In the genomic region with DNA sequence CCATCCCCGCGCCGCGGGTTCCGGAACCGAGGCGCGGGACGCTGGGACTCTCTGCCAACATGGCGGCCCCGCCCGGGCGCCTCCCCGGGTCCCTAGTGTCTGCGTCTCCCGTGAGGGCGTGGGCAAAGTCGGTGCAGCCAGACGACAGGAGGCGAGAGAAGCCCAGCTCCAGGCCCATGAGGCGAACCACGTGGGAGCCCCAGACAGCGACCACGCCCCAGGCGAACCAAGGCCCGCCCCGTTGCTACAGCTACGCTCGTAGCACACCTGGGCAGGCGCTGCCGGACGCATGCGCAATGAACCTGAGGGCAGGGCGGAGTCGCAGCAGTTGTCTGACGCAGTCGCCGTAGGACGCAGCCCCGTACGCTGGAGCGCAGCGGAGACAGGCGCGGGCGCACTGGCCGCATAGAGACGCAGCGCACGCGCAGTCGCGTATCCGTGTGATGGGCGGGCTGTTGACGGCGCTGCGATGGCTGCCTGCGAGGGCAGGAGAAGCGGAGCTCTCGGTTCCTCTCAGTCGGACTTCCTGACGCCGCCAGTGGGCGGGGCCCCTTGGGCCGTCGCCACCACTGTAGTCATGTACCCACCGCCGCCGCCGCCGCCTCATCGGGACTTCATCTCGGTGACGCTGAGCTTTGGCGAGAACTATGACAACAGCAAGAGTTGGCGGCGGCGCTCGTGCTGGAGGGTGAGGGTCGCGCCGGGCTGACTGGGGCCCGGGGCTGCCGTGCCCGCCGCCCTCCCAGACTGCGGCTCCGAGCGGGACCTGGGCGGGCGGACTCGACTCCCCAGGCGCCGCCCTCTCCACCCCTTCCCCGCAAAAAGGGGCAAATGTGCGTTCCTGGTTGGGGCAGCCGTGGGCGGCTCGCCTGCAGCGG, we compare ENCODE assay signal across 8 cellular contexts. TPM values are rescaled to one million over a fixed set of nuclear protein-coding genes. Genes with fewer than 3 reads are reported as not detected.
DNase-seq lines count a peak whose midpoint lies in the region; ATAC-seq and TF ChIP-seq lines count a peak whose summit lies in the region.

A gene (plus strand): TSS at position 455 of the 878 bp plus-strand sequence. CDS start 15 bp downstream, at position 470.

- peak within 1 kb of the TSS; percentile 81 for H2AFZ ChIP-seq in smooth muscle cell (ENCODE audit: low read depth)

- peak; percentile 88 for ATAC-seq in GM18909 (IDR thresholded peaks at IDR 0.05; ENCODE audit: poor library complexity, unreplicated experiment)
- ATAC-seq in HG03175 (IDR thresholded peaks at IDR 0.05; ENCODE audit: unreplicated experiment), result peak; percentile 89
- peak; percentile 95 for ATAC-seq in WTC11

- peaks cover 29% of the 10 kb centered on the region for H3F3A ChIP-seq in smooth muscle cell (ENCODE audit: low read depth)

- H3K4me3 Mint-ChIP-seq in WTC11, result peak within 1 kb of the TSS; percentile 85

- no peaks in the 10 kb centered on the region for H3K36me3 ChIP-seq in smooth muscle cell (ENCODE audit: low read depth)

- H3K27ac ChIP-seq in AG04450 (ENCODE audit: low read depth, low read length) (peak within 1 kb of the TSS; percentile 75), smooth muscle cell (ENCODE audit: low read depth) (peak within 1 kb of the TSS; percentile 79)

- H3K36me3 Mint-ChIP-seq in WTC11, result peaks cover 8% of the 10 kb centered on the region

- H3K4me1 ChIP-seq in smooth muscle cell (ENCODE audit: low read depth), result peaks cover 20% of the 10 kb centered on the region

- no peaks in the 10 kb centered on the region for H3K9me3 ChIP-seq in AG04450 (ENCODE audit: control insufficient read depth, insufficient read depth, low read length)
- H3K9me3 ChIP-seq in smooth muscle cell (replicated peaks; ENCODE audit: low read depth), result no peaks in the 10 kb centered on the region

- H3K27ac Mint-ChIP-seq in WTC11, result peak within 1 kb of the TSS; percentile 91

- TF ChIP-seq CTCF in AG04450 (IDR thresholded peaks at IDR 0.05; ENCODE audit: low read depth, low read length), result no peak
- no peak for TF ChIP-seq CTCF in WTC11 (IDR thresholded peaks at IDR 0.05)
- TF ChIP-seq CTCF in cardiac fibroblast (IDR thresholded peaks at IDR 0.05; ENCODE audit: low read depth, low read length), result no peak
- TF ChIP-seq CTCF in smooth muscle cell (IDR thresholded peaks at IDR 0.05; ENCODE audit: borderline replicate concordance, insufficient read depth, poor library complexity, severe bottlenecking), result no peak

- H3K27me3 Mint-ChIP-seq in WTC11 (ENCODE audit: low read depth), result peaks cover 9% of the 10 kb centered on the region

- H3K9ac ChIP-seq in smooth muscle cell (ENCODE audit: low read depth), result peak within 1 kb of the TSS; percentile 86

- POLR2A ChIA-PET in AG04450 (lab: Yijun Ruan, JAX) (interaction anchor here (0.6 to 2.1 kb wide), 19 partner anchors 9 to 393 kb away, joined by 3 to 12 read pairs (median 4); a partner anchor contains a TSS), WTC11 (lab: Charles Lee) (interaction anchor here (0.6 to 2.2 kb wide), 12 partner anchors 9 to 156 kb away, joined by 3 to 21 read pairs (median 4); a partner anchor contains a TSS)

- no peaks in the 10 kb centered on the region for H3K9me3 Mint-ChIP-seq in WTC11

- H3K4me3 ChIP-seq in AG04450 (ENCODE audit: low read depth, low read length) (peak within 1 kb of the TSS; percentile 76), cardiac fibroblast (replicated peaks in 1 of 2; ENCODE audit: low read depth in 2 of 2, low read length in 2 of 2) (peak within 1 kb of the TSS; percentile 75 to 87), smooth muscle cell (peak within 1 kb of the TSS; percentile 75)

- DNase-seq in AG04450 (ENCODE audit: low read depth, low spot score), result peak; percentile 97
- peak; percentile 98 for DNase-seq in NCI-H226
- DNase-seq in WTC11 (ENCODE audit: low spot score), result peak; percentile 99
- DNase-seq in cardiac fibroblast (ENCODE audit: low read depth in 2 of 2), result peak; percentile 99
- peak; percentile 99 for DNase-seq in iPS-NIHi7 (ENCODE audit: extremely low spot score)
- DNase-seq in smooth muscle cell (lab: John Stamatoyannopoulos, UW; ENCODE audit: unreplicated experiment), result peak; percentile 91

- H3K4me1 Mint-ChIP-seq in WTC11, result peaks cover 16% of the 10 kb centered on the region

- H3K4me2 ChIP-seq in smooth muscle cell, result peak within 1 kb of the TSS; percentile 96

- CTCF ChIA-PET in AG04450 (lab: Charles Lee), result interaction anchor here (0.6 to 1.7 kb wide), 5 partner anchors 19 to 314 kb away, joined by 4 to 7 read pairs (median 5); no protein-coding TSS in a partner anchor
- CTCF ChIA-PET in WTC11 (lab: Charles Lee), result interaction anchor here (0.5 to 8.7 kb wide), 28 partner anchors 9 to 359 kb away, joined by 3 to 177 read pairs (median 5); a partner anchor contains a TSS

- WGBS in smooth muscle cell (ENCODE audit: low lambda C conversion rate), result 1% methylated on average over 94 of the region's 101 CpGs

- peaks cover 19% of the 10 kb centered on the region for H3K79me2 ChIP-seq in smooth muscle cell (ENCODE audit: low read depth)

- H4K20me1 ChIP-seq in smooth muscle cell (ENCODE audit: low read depth), result peaks cover 6% of the 10 kb centered on the region

- H3K27me3 ChIP-seq in AG04450 (ENCODE audit: control insufficient read depth, insufficient read depth, low read length), result no peaks in the 10 kb centered on the region
- no peaks in the 10 kb centered on the region for H3K27me3 ChIP-seq in smooth muscle cell (ENCODE audit: low read depth)

TF ChIP-seq in WTC11, 78 proteins besides CTCF, POLR2A, EP300 and RAD21 (continues in another document):
- TF ChIP-seq, protein P1, sequence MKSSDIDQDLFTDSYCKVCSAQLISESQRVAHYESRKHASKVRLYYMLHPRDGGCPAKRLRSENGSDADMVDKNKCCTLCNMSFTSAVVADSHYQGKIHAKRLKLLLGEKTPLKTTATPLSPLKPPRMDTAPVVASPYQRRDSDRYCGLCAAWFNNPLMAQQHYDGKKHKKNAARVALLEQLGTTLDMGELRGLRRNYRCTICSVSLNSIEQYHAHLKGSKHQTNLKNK (CRISPR knock-in tag; IDR thresholded peaks at IDR 0.05), result no peak
- TF ChIP-seq ELF4 (CRISPR knock-in tag; IDR thresholded peaks at IDR 0.05; ENCODE audit: low read depth), result no peak
- no peak for TF ChIP-seq ESRRA (CRISPR knock-in tag; IDR thresholded peaks at IDR 0.05; ENCODE audit: borderline replicate concordance)
- no peak for TF ChIP-seq CREB1 (CRISPR knock-in tag; IDR thresholded peaks at IDR 0.05)
- TF ChIP-seq, protein P2, sequence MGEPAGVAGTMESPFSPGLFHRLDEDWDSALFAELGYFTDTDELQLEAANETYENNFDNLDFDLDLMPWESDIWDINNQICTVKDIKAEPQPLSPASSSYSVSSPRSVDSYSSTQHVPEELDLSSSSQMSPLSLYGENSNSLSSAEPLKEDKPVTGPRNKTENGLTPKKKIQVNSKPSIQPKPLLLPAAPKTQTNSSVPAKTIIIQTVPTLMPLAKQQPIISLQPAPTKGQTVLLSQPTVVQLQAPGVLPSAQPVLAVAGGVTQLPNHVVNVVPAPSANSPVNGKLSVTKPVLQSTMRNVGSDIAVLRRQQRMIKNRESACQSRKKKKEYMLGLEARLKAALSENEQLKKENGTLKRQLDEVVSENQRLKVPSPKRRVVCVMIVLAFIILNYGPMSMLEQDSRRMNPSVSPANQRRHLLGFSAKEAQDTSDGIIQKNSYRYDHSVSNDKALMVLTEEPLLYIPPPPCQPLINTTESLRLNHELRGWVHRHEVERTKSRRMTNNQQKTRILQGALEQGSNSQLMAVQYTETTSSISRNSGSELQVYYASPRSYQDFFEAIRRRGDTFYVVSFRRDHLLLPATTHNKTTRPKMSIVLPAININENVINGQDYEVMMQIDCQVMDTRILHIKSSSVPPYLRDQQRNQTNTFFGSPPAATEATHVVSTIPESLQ (CRISPR knock-in tag; IDR thresholded peaks at IDR 0.05), result no peak
- no peak for TF ChIP-seq MXD4 (CRISPR knock-in tag; IDR thresholded peaks at IDR 0.05; ENCODE audit: borderline replicate concordance)
- TF ChIP-seq, protein P3, sequence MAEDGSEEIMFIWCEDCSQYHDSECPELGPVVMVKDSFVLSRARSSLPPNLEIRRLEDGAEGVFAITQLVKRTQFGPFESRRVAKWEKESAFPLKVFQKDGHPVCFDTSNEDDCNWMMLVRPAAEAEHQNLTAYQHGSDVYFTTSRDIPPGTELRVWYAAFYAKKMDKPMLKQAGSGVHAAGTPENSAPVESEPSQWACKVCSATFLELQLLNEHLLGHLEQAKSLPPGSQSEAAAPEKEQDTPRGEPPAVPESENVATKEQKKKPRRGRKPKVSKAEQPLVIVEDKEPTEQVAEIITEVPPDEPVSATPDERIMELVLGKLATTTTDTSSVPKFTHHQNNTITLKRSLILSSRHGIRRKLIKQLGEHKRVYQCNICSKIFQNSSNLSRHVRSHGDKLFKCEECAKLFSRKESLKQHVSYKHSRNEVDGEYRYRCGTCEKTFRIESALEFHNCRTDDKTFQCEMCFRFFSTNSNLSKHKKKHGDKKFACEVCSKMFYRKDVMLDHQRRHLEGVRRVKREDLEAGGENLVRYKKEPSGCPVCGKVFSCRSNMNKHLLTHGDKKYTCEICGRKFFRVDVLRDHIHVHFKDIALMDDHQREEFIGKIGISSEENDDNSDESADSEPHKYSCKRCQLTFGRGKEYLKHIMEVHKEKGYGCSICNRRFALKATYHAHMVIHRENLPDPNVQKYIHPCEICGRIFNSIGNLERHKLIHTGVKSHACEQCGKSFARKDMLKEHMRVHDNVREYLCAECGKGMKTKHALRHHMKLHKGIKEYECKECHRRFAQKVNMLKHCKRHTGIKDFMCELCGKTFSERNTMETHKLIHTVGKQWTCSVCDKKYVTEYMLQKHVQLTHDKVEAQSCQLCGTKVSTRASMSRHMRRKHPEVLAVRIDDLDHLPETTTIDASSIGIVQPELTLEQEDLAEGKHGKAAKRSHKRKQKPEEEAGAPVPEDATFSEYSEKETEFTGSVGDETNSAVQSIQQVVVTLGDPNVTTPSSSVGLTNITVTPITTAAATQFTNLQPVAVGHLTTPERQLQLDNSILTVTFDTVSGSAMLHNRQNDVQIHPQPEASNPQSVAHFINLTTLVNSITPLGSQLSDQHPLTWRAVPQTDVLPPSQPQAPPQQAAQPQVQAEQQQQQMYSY (CRISPR knock-in tag; IDR thresholded peaks at IDR 0.05), result no peak
- TF ChIP-seq GRHL2 (CRISPR knock-in tag; IDR thresholded peaks at IDR 0.05; ENCODE audit: insufficient replicate concordance, severe bottlenecking), result no peak
- no peak for TF ChIP-seq SMAD4 (CRISPR knock-in tag; IDR thresholded peaks at IDR 0.05)
- TF ChIP-seq SMAD3 (CRISPR knock-in tag; IDR thresholded peaks at IDR 0.05; ENCODE audit: borderline replicate concordance), result 0 out of 2 replicates have a peak, but pooled peaks have one; percentile 63

RNA-seq across cellular contexts. Expression of the gene that starts here (rescaled TPM):
- 40.8 and 50.2 TPM in 2 replicates for polyA plus RNA-seq in AG04450 (2011; rRNA removed)
- polyA minus RNA-seq in AG04450 (2011; rRNA and poly(A)+ RNA removed), result 34.0 and 46.6 TPM in 2 replicates
- total RNA-seq in WTC11 (2021), result 44.9 to 57.1 TPM (median 47.1 TPM) in 3 replicates
- 62.9 and 70.9 TPM in 2 replicates for total RNA-seq in smooth muscle cell
- polyA plus RNA-seq in smooth muscle cell, result 97.1 and 109 TPM in 2 replicates

Comparison
In these comparisons a context has a peak if more than half of its experiments do, and no peak if none do; other contexts are left out.
1. Peak in every context shown above with its lines: DNase-seq, ATAC-seq, H3K4me3 ChIP-seq and H3K27ac ChIP-seq.